Comparison of ENCODE assay signal across 8 cellular contexts in the genomic region with DNA sequence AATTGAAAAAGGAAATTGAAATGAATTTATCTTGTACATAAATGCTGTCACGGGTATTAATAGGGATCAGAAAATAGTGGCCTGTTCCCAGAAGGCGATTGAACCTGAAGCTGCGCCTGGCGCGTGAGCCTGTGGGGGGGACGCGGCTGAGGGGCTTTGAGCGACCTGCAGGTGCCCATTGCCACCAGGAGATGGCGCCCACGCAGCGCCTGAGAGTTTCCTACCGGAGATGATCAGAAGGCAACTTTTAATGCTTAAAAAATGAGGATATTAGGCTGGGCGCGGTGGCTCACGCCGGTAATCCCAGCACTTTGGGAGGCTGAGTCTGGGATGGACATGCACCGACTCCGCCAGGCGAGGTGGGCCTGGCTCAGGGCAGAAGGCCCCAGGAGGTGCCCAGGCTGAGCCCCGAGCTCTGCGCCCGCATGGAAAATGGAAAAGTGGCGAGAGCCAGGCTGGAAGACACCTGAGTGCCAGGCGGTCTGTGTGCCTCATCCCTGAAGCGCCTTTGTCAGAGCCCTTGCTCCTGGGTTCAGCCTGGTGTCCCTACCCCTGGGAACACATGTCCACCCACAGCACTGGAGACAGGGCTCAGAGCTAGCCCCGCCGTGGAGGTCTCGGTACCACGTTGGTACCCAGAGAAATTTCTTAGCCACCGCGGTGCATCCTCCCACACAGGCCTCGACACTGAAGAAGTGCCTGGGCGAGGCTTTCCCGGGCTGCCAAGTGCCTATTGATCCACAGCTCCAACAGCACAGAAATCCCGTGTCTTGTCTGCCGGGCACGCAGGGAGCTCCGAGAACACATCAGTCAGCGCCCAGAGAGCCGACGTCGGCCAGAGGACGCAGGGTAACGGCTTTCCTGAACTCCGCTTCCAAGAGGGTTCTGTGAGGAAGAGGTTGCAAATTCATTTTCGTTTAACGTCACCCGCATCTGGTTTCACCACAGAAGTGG.
DNase-seq lines count a peak whose midpoint lies in the region; ATAC-seq, FAIRE-seq and TF ChIP-seq lines count a peak whose summit lies in the region.

No MANE protein-coding gene starts in this region.

- peak; percentile 69 for FAIRE-seq in H1 (lab: Jason Lieb, UNC)

- H3K4me1 ChIP-seq in H1 (replicated peaks in 1 of 4; ENCODE audit: control insufficient read depth in 3 of 4, insufficient read depth in 4 of 4, low read length in 3 of 4) = no peaks in the 10 kb centered on the region; a peak in 1 of 7 replicates

- H2AFZ ChIP-seq in H1 (ENCODE audit: low read length) = no peak overlapping the region

- H3K27ac ChIP-seq in H1 (ENCODE audit: low read depth, low read length) = no peak overlapping the region

- H4K91ac ChIP-seq in H1 (replicated peaks; ENCODE audit: insufficient read length, low read length) = no peak overlapping the region

- H3K9me3 ChIP-seq in H1 (ENCODE audit: insufficient read depth in 2 of 2, low read depth in 1 of 2, low read length in 1 of 2) = no peaks in the 10 kb centered on the region

- peaks cover 2% of the 10 kb centered on the region; the same call in 1 of the 2 replicates for H3K23me2 ChIP-seq in H1 (ENCODE audit: low read depth, low read length)

- TF ChIP-seq CTCF in H1 (IDR thresholded peaks at IDR 0.05; ENCODE audit: control extremely low read depth in 1 of 3, insufficient read depth in 1 of 3, low read depth in 1 of 3, low read length in 3 of 3) = peak in 2 of 3 experiments; percentile 90 to 93; a peak in 3 of 4 replicates

- H3K4me2 ChIP-seq in H1 (ENCODE audit: insufficient read depth in 1 of 2, low read depth in 2 of 2, low read length in 2 of 2) = no peak overlapping the region

- H3K36me3 Mint-ChIP-seq in activated CD4-positive, alpha-beta memory T cell treated with anti-CD3 and anti-CD28 coated beads for 36 hours = peaks cover 4% of the 10 kb centered on the region

- intact Hi-C loops in activated CD4-positive, alpha-beta memory T cell treated with anti-CD3 and anti-CD28 coated beads for 36 hours (cut with micrococcal nuclease) = loop anchor here (5.0 kb wide), 1 partner anchor 132 kb away; the partner anchor contains the start of gene NKX6-2

- no peak overlapping the region for H3K56ac ChIP-seq in H1 (replicated peaks; ENCODE audit: insufficient read length, low read depth, low read length)

- H3K18ac ChIP-seq in H1 (ENCODE audit: extremely low read depth, low read length) = no peak overlapping the region

- POLR2A ChIA-PET in activated CD4-positive, alpha-beta memory T cell treated with anti-CD3 and anti-CD28 coated beads for 36 hours (lab: Charles Lee) = no interaction called here
- POLR2A ChIA-PET in H1 (lab: Charles Lee; ENCODE audit: partially characterized antibody) = interaction anchor here (0.7 to 0.9 kb wide), 2 partner anchors 130 to 194 kb away, joined by 3 read pairs; no protein-coding TSS in a partner anchor

- H2BK120ac ChIP-seq in H1 (replicated peaks; ENCODE audit: low read depth, low read length) = no peak overlapping the region

- no peak overlapping the region for H3K9ac ChIP-seq in H1 (replicated peaks in 1 of 4; ENCODE audit: extremely low read depth in 1 of 4, low read depth in 3 of 4, low read length in 3 of 4)

- ATAC-seq in GM21526 (IDR thresholded peaks at IDR 0.05; ENCODE audit: low FRiP score, unreplicated experiment) = no peak

- no peak overlapping the region for H2BK5ac ChIP-seq in H1 (ENCODE audit: low read depth, low read length)

- H4K5ac ChIP-seq in H1 (ENCODE audit: insufficient read length, low read depth, low read length) = no peak overlapping the region

- no peak overlapping the region for H2BK12ac ChIP-seq in H1 (ENCODE audit: low read depth, low read length)

- TF ChIP-seq EP300 in H1 (IDR thresholded peaks at IDR 0.05; ENCODE audit: borderline replicate concordance in 1 of 2, low read depth in 2 of 2, low read length in 2 of 2) = no peak

- H3K79me1 ChIP-seq in H1 (ENCODE audit: low read depth, low read length) = no peaks in the 10 kb centered on the region

- 69% methylated on average over 47 of the region's 48 CpGs; no CpG with 5 or more reads in 1 of the 2 experiments for WGBS in H1 (ENCODE audit: extremely low coverage in 1 of 2, insufficient coverage in 1 of 2, insufficient read length in 1 of 2, insufficient replicate concordance in 2 of 2, low coverage in 1 of 2, low lambda C conversion rate in 2 of 2, missing lambda C conversion rate in 1 of 2), 2 experiments

- no peak overlapping the region for H3K4me3 ChIP-seq in H1 (ENCODE audit: extremely low read depth in 1 of 4, insufficient read depth in 2 of 4, low read depth in 3 of 4, low read length in 4 of 4)

- H3K4me3 Mint-ChIP-seq in activated CD4-positive, alpha-beta memory T cell treated with anti-CD3 and anti-CD28 coated beads for 36 hours = no peak overlapping the region

- no peaks in the 10 kb centered on the region; a peak in 1 of 8 replicates for H3K36me3 ChIP-seq in H1 (ENCODE audit: control insufficient read depth in 2 of 4, insufficient read depth in 4 of 4, low read length in 3 of 4)

- no peaks in the 10 kb centered on the region for H3K4me1 Mint-ChIP-seq in activated CD4-positive, alpha-beta memory T cell treated with anti-CD3 and anti-CD28 coated beads for 36 hours (ENCODE audit: low read depth)

- no peak overlapping the region for H3K14ac ChIP-seq in H1 (ENCODE audit: insufficient read length)

- H3K27me3 Mint-ChIP-seq in activated CD4-positive, alpha-beta memory T cell treated with anti-CD3 and anti-CD28 coated beads for 36 hours = no peaks in the 10 kb centered on the region

- CTCF ChIA-PET in activated CD4-positive, alpha-beta memory T cell treated with anti-CD3 and anti-CD28 coated beads for 36 hours (lab: Charles Lee) = interaction anchor here (0.6 to 2.4 kb wide), 22 partner anchors 9 to 513 kb away, joined by 3 to 15 read pairs (median 4); no protein-coding TSS in a partner anchor
- CTCF ChIA-PET in H1 (lab: Charles Lee; ENCODE audit: partially characterized antibody) = interaction anchor here (0.6 to 4.8 kb wide), 70 partner anchors 10 to 470 kb away, joined by 3 to 37 read pairs (median 4); partner anchors contain the start of gene NKX6-2

- DNase-seq in SKM-1 treated with dmso at 0.1 percent for 144 hours (lab: John Stamatoyannopoulos, UW; ENCODE audit: unreplicated experiment) = peak; percentile 28
- no peak for DNase-seq in SKM-1 (lab: John Stamatoyannopoulos, UW; ENCODE audit: unreplicated experiment)
- DNase-seq in NCI-H2196 (lab: John Stamatoyannopoulos, UW; ENCODE audit: unreplicated experiment) = peak; percentile 27
- DNase-seq in activated CD4-positive, alpha-beta memory T cell treated with anti-CD3 and anti-CD28 coated beads for 36 hours = peak; percentile 68
- DNase-seq in H1 (ENCODE audit: low read depth in 1 of 2, low spot score in 2 of 2) = peak; percentile 39 to 92
- DNase-seq in middle frontal gyrus (ENCODE audit: extremely low spot score, low spot score) = peak; percentile 46
- DNase-seq in stimulated activated naive CD4-positive, alpha-beta T cell (lab: John Stamatoyannopoulos, UW) = peak in 5 of 6 experiments; percentile 12 to 41 (median 28)

- no peak overlapping the region for H3K4ac ChIP-seq in H1 (replicated peaks; ENCODE audit: insufficient read length, low read depth, low read length)

- no peaks in the 10 kb centered on the region for H3K79me2 ChIP-seq in H1 (ENCODE audit: control insufficient read depth in 1 of 2, insufficient read depth in 2 of 2, low read length in 2 of 2)

- peaks cover 0 to 4% of the 10 kb centered on the region in 2 experiments for H4K20me1 ChIP-seq in H1 (replicated peaks in 1 of 2; ENCODE audit: control insufficient read depth in 1 of 2, insufficient read depth in 2 of 2, low read length in 2 of 2)

- peak; percentile 95 to 97 for TF ChIP-seq RAD21 in H1 (IDR thresholded peaks at IDR 0.05 in 1 of 2, conservative IDR thresholded peaks at IDR 0.05 in 1 of 2; ENCODE audit: low read depth in 2 of 2, low read length in 2 of 2)

- H3K27ac Mint-ChIP-seq in activated CD4-positive, alpha-beta memory T cell treated with anti-CD3 and anti-CD28 coated beads for 36 hours = no peak overlapping the region

- H2AK5ac ChIP-seq in H1 (ENCODE audit: low read depth, low read length) = no peak overlapping the region

- H3K9me3 Mint-ChIP-seq in activated CD4-positive, alpha-beta memory T cell treated with anti-CD3 and anti-CD28 coated beads for 36 hours = no peaks in the 10 kb centered on the region

- no peak for TF ChIP-seq POLR2A in H1 (IDR thresholded peaks at IDR 0.05; ENCODE audit: control extremely low read depth in 1 of 2, low read depth in 2 of 2, low read length in 2 of 2)

- peak overlapping the region; percentile 87 for H4K8ac ChIP-seq in H1 (ENCODE audit: extremely low read depth, insufficient read depth, low read length)

- no peak overlapping the region for H2BK15ac ChIP-seq in H1 (ENCODE audit: low read length)

- no peak overlapping the region for H2BK20ac ChIP-seq in H1 (ENCODE audit: low read length)

- no peaks in the 10 kb centered on the region for H3K27me3 ChIP-seq in H1 (replicated peaks in 1 of 4; ENCODE audit: control insufficient read depth in 3 of 4, extremely low read depth in 1 of 4, insufficient read depth in 3 of 4, low read length in 3 of 4)

- H3K23ac ChIP-seq in H1 (ENCODE audit: insufficient read length) = no peak overlapping the region

TF ChIP-seq in H1, 55 proteins besides CTCF, POLR2A, EP300 and RAD21:
- 0 out of 2 replicates have a peak, but pooled peaks have one; percentile 4 for TF ChIP-seq GTF2F1 (IDR thresholded peaks at IDR 0.05; ENCODE audit: borderline replicate concordance, low read depth, low read length)
- TF ChIP-seq SIN3A (conservative IDR thresholded peaks at IDR 0.05 in 1 of 2, IDR thresholded peaks at IDR 0.05 in 1 of 2; ENCODE audit: low read depth in 1 of 2, low read length in 2 of 2) = 0 out of 4 replicates have a peak, but pooled peaks of 1 of the 2 experiments have one; percentile 27
- peak; percentile 60; the same call in 1 of the 2 replicates for TF ChIP-seq GABPA (IDR thresholded peaks at IDR 0.05; ENCODE audit: borderline replicate concordance, insufficient read depth, low read length)
- TF ChIP-seq, protein P1, sequence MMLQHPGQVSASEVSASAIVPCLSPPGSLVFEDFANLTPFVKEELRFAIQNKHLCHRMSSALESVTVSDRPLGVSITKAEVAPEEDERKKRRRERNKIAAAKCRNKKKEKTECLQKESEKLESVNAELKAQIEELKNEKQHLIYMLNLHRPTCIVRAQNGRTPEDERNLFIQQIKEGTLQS (IDR thresholded peaks at IDR 0.05; ENCODE audit: insufficient read depth, low read depth, low read length) = no peak
- no peak for TF ChIP-seq RNF2 (IDR thresholded peaks at IDR 0.05; ENCODE audit: borderline replicate concordance, low read depth, low read length, missing control alignments, poor library complexity, severe bottlenecking)
